Comparison of ENCODE assay signal across 18 cellular contexts in genomic region chr7:74582447-74583039, GRCh38.
DNase-seq lines count a peak whose midpoint lies in the region; ATAC-seq, FAIRE-seq and TF ChIP-seq lines count a peak whose summit lies in the region.
"Had no signal": no experiment of that assay in that cellular context is flagged by ENCODE, and none has a peak within 500 bp of the region (broad histone marks: within the 10 kb centered on the region; RNA-seq: fewer than 3 reads in every experiment).

No MANE protein-coding gene starts in this region.

- H3K9me3 ChIP-seq in HepG2 (ENCODE audit: low read length) (no peaks in the 10 kb centered on the region), right lobe of liver (no peaks in the 10 kb centered on the region), endothelial cell of umbilical vein (replicated peaks; ENCODE audit: control insufficient read depth, insufficient read depth, low read length) (no peaks in the 10 kb centered on the region), thyroid gland (no peaks in the 10 kb centered on the region)
- H3K9me3 ChIP-seq: BLaER1 had no signal

- POLR2A ChIA-PET in HepG2 (lab: Yijun Ruan, JAX) (interaction anchor here (0.6 to 2.9 kb wide), 4 partner anchors 26 to 75 kb away, joined by 3 to 27 read pairs (median 4); partner anchors contain the start of gene GTF2I), endothelial cell of umbilical vein (lab: Charles Lee) (no interaction called here)

- no peak for TF ChIP-seq POLR2A in HepG2 (IDR thresholded peaks at IDR 0.05; ENCODE audit: insufficient read depth in 1 of 2, low read depth in 2 of 2, low read length in 2 of 2)
- TF ChIP-seq POLR2A in right lobe of liver (IDR thresholded peaks at IDR 0.05) = no peak
- TF ChIP-seq POLR2A in endothelial cell of umbilical vein (IDR thresholded peaks at IDR 0.05; ENCODE audit: low read depth, low read length) = no peak
- TF ChIP-seq POLR2A in thyroid gland (IDR thresholded peaks at IDR 0.05) = no peak

- ATAC-seq in HepG2 = no peak
- ATAC-seq in right lobe of liver = no peak
- ATAC-seq in foreskin keratinocyte = peak; percentile 7
- ATAC-seq in HG03457 (IDR thresholded peaks at IDR 0.05; ENCODE audit: unreplicated experiment) = no peak

- H3K4me2 ChIP-seq in HepG2 (ENCODE audit: low read depth, low read length) = no peak overlapping the region
- H3K4me2 ChIP-seq in endothelial cell of umbilical vein (ENCODE audit: insufficient read depth, low read length) = no peak overlapping the region
- H3K4me2 ChIP-seq: BLaER1 had no signal

- BruUV-seq in HepG2 (replicated peaks; lab: Mats Ljungman, UMichigan) (no TSS peak), endothelial cell of umbilical vein (replicated peaks; lab: Mats Ljungman, UMichigan) (TSS peak; percentile 7)

- intact Hi-C loops in HepG2 (cut with micrococcal nuclease; ENCODE audit: unreplicated experiment) = no loop called here
- intact Hi-C loops in right lobe of liver (cut with DNase I) = no loop called here
- intact Hi-C loops in endothelial cell of umbilical vein (cut with micrococcal nuclease) = no loop called here
- intact Hi-C loops in thyroid gland (cut with DNase I) = no loop called here

- WGBS in HepG2 (ENCODE audit: low lambda C conversion rate) = 91% methylated on average over 2 of the region's 2 CpGs
- 67% methylated on average over 1 of the region's 2 CpGs for WGBS in right lobe of liver (ENCODE audit: insufficient coverage, low coverage, low lambda C conversion rate, missing lambda C conversion rate)
- 89 to 91% methylated on average over 2 of the region's 2 CpGs for WGBS in thyroid gland, 2 donors

- dilution Hi-C loops in endothelial cell of umbilical vein (cut with MboI; ENCODE audit: extremely low pct_ligation_motif_present, low sequenced_read_pairs) = no loop called here

- H3K27ac ChIP-seq in HepG2 (ENCODE audit: extremely low read length, insufficient read depth, low read length) = peak overlapping the region; percentile 18
- H3K27ac ChIP-seq in right lobe of liver = no peak overlapping the region
- H3K27ac ChIP-seq in endothelial cell of umbilical vein (ENCODE audit: insufficient read depth, low read depth, low read length) = no peak overlapping the region
- no peak overlapping the region for H3K27ac ChIP-seq in foreskin keratinocyte
- peak overlapping the region; percentile 56 to 95 (median 89) for H3K27ac ChIP-seq in thyroid gland
- H3K27ac ChIP-seq: 22Rv1, BLaER1 had no signal

- CTCF ChIA-PET in HepG2 (lab: Yijun Ruan, JAX; ENCODE audit: low intra/inter-chr PET ratio, low total read pairs) (no interaction called here), endothelial cell of umbilical vein (lab: Charles Lee) (interaction anchor here (0.6 to 0.8 kb wide), 4 partner anchors 9 to 167 kb away, joined by 3 read pairs; no protein-coding TSS in a partner anchor)

- no peak for TF ChIP-seq RAD21 in HepG2 (CRISPR knock-in tag; IDR thresholded peaks at IDR 0.05)

- H3K9ac ChIP-seq in HepG2 (ENCODE audit: insufficient read depth, low read depth, low read length) (no peak overlapping the region), endothelial cell of umbilical vein (replicated peaks; ENCODE audit: extremely low read depth, insufficient read depth, low read length) (no peak overlapping the region)
- H3K9ac ChIP-seq: BLaER1 had no signal

- TF ChIP-seq CTCF in HepG2 (CRISPR knock-in tag; IDR thresholded peaks at IDR 0.05) (no peak), right lobe of liver (IDR thresholded peaks at IDR 0.05) (no peak), endothelial cell of umbilical vein (IDR thresholded peaks at IDR 0.05; ENCODE audit: extremely low read depth in 1 of 2, insufficient read depth in 1 of 2, low read depth in 1 of 2, low read length in 2 of 2) (no peak), foreskin keratinocyte (conservative IDR thresholded peaks at IDR 0.05) (no peak), thyroid gland (IDR thresholded peaks at IDR 0.05) (no peak)

- DNase-seq in HepG2 (ENCODE audit: low spot score) = no peak
- DNase-seq in right lobe of liver = no peak
- no peak for DNase-seq in endothelial cell of umbilical vein (ENCODE audit: low read depth, low spot score)
- no peak for DNase-seq in foreskin keratinocyte
- no peak for DNase-seq in thyroid gland
- no peak for DNase-seq in NCI-H1436 (lab: John Stamatoyannopoulos, UW)
- DNase-seq in SK-N-DZ (ENCODE audit: low spot score) = no peak
- DNase-seq: CD4-positive, alpha-beta memory T cell; DMS153; DMS79; GDM1; GOT3; H7 had no signal

- H3K4me1 ChIP-seq in HepG2 (ENCODE audit: insufficient read depth, low read length) = peaks cover 89% of the 10 kb centered on the region
- peaks cover 0 to 20% (median 10%) of the 10 kb centered on the region in 4 donors for H3K4me1 ChIP-seq in right lobe of liver
- H3K4me1 ChIP-seq in endothelial cell of umbilical vein (ENCODE audit: control insufficient read depth, extremely low read depth, insufficient read depth, low read length) = peaks cover 4% of the 10 kb centered on the region
- peaks cover 4% of the 10 kb centered on the region for H3K4me1 ChIP-seq in foreskin keratinocyte
- peaks cover 41 to 70% of the 10 kb centered on the region in 2 donors for H3K4me1 ChIP-seq in thyroid gland

- no peak for FAIRE-seq in HepG2 (lab: Jason Lieb, UNC)
- no peak for FAIRE-seq in endothelial cell of umbilical vein (lab: Jason Lieb, UNC)
- FAIRE-seq: GM12892, GM18507 had no signal

- H3K79me2 ChIP-seq in HepG2 (ENCODE audit: insufficient read depth, low read length) = no peaks in the 10 kb centered on the region
- no peaks in the 10 kb centered on the region for H3K79me2 ChIP-seq in endothelial cell of umbilical vein (ENCODE audit: control insufficient read depth, insufficient read depth, low read length)

- H3K36me3 ChIP-seq in HepG2 (replicated peaks in 1 of 2; ENCODE audit: control insufficient read depth in 1 of 2, insufficient read depth in 2 of 2, low read length in 2 of 2) (no peaks in the 10 kb centered on the region), right lobe of liver (no peaks in the 10 kb centered on the region), endothelial cell of umbilical vein (ENCODE audit: control insufficient read depth in 2 of 2, extremely low read depth in 1 of 2, insufficient read depth in 2 of 2, low read length in 2 of 2) (no peaks in the 10 kb centered on the region), thyroid gland (no peaks in the 10 kb centered on the region)

- H2AFZ ChIP-seq in HepG2 (ENCODE audit: low read length) (no peak overlapping the region), endothelial cell of umbilical vein (ENCODE audit: low read depth, low read length) (no peak overlapping the region)

- no peaks in the 10 kb centered on the region for H3K9me1 ChIP-seq in endothelial cell of umbilical vein (replicated peaks; ENCODE audit: control insufficient read depth, extremely low read depth, insufficient read depth, low read length)

- H3K4me3 ChIP-seq in HepG2 (replicated peaks in 1 of 3; ENCODE audit: insufficient read depth in 1 of 3, low read depth in 2 of 3, low read length in 3 of 3) (no peak overlapping the region), right lobe of liver (no peak overlapping the region), endothelial cell of umbilical vein (replicated peaks in 1 of 3; ENCODE audit: insufficient read depth in 1 of 3, low read depth in 1 of 3, low read length in 3 of 3) (no peak overlapping the region), thyroid gland (replicated peaks in 1 of 3) (no peak overlapping the region)
- H3K4me3 ChIP-seq: BLaER1 had no signal

- in situ Hi-C loops in HepG2 (cut with HindIII; ENCODE audit: extremely low pct_ligation_motif_present, low pct_unique_long_range_greater_than_20kb) = loop anchor here (5.0 kb wide), 1 partner anchor 75 kb away; the partner anchor contains the start of gene GTF2I

- no peak for TF ChIP-seq EP300 in HepG2 (IDR thresholded peaks at IDR 0.05; ENCODE audit: low read depth in 2 of 2, low read length in 2 of 2)
- TF ChIP-seq EP300 in HepG2 (CRISPR knock-in tag; IDR thresholded peaks at IDR 0.05; ENCODE audit: borderline replicate concordance) = no peak

- H4K20me1 ChIP-seq in HepG2 (ENCODE audit: insufficient read depth, low read length) (no peaks in the 10 kb centered on the region), endothelial cell of umbilical vein (replicated peaks; ENCODE audit: control insufficient read depth, extremely low read depth, insufficient read depth, low read length) (no peaks in the 10 kb centered on the region)
- H4K20me1 ChIP-seq: BLaER1 had no signal

- no peaks in the 10 kb centered on the region for H3K27me3 ChIP-seq in HepG2 (ENCODE audit: control insufficient read depth in 1 of 2, insufficient read depth in 2 of 2, low read length in 2 of 2)
- H3K27me3 ChIP-seq in right lobe of liver = no peaks in the 10 kb centered on the region
- H3K27me3 ChIP-seq in endothelial cell of umbilical vein (ENCODE audit: control insufficient read depth in 2 of 2, insufficient read depth in 2 of 2, low read length in 2 of 2) = no peaks in the 10 kb centered on the region
- H3K27me3 ChIP-seq in foreskin keratinocyte = no peaks in the 10 kb centered on the region
- H3K27me3 ChIP-seq in thyroid gland = no peaks in the 10 kb centered on the region
- H3K27me3 ChIP-seq: BLaER1 had no signal

TF ChIP-seq in HepG2, 621 proteins besides CTCF, POLR2A, EP300 and RAD21:
- TF ChIP-seq SOX5 (CRISPR knock-in tag; IDR thresholded peaks at IDR 0.05; ENCODE audit: borderline replicate concordance) = no peak
- peak; percentile 98 for TF ChIP-seq ZNF768 (CRISPR knock-in tag; IDR thresholded peaks at IDR 0.05)
- peak; percentile 92 for TF ChIP-seq ZMYM3 (CRISPR knock-in tag; IDR thresholded peaks at IDR 0.05)
- peak; percentile 93 for TF ChIP-seq ZNF121 (CRISPR knock-in tag; IDR thresholded peaks at IDR 0.05)
- no peak for TF ChIP-seq PCBP2 (optimal IDR thresholded peaks at IDR 0.05; ENCODE audit: low read depth, low read length, poor library complexity, severe bottlenecking)
- TF ChIP-seq ZFP36 (IDR thresholded peaks at IDR 0.05; ENCODE audit: borderline replicate concordance, low read depth, low read length, partially characterized antibody) = peak; percentile 19

TF ChIP-seq in endothelial cell of umbilical vein, 7 proteins besides CTCF, POLR2A, EP300 and RAD21:
- TF ChIP-seq EZH2 (IDR thresholded peaks at IDR 0.05; ENCODE audit: borderline replicate concordance, low read depth, low read length, severe bottlenecking) (no peak), POLR2AphosphoS5 (IDR thresholded peaks at IDR 0.05; ENCODE audit: insufficient read depth, low read depth, low read length) (no peak), JUN (IDR thresholded peaks at IDR 0.05; ENCODE audit: borderline replicate concordance, insufficient read depth, insufficient read length, low read depth) (no peak), FOS (IDR thresholded peaks at IDR 0.05; ENCODE audit: borderline replicate concordance, insufficient read depth, low read length) (no peak)
- TF ChIP-seq, protein P1, sequence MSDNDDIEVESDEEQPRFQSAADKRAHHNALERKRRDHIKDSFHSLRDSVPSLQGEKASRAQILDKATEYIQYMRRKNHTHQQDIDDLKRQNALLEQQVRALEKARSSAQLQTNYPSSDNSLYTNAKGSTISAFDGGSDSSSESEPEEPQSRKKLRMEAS (IDR thresholded peaks at IDR 0.05; ENCODE audit: insufficient read depth, insufficient read length) = no peak

Comparison
In these comparisons a context has a peak if more than half of its experiments do, and no peak if none do; other contexts are left out.
1. H3K27ac ChIP-seq: peak in HepG2 (single experiment) and thyroid gland (3 of 3); none in right lobe of liver (0 of 3), endothelial cell of umbilical vein (single experiment) and foreskin keratinocyte (single experiment).